ENCODE assay signal across 20 cellular contexts in the genomic region with DNA sequence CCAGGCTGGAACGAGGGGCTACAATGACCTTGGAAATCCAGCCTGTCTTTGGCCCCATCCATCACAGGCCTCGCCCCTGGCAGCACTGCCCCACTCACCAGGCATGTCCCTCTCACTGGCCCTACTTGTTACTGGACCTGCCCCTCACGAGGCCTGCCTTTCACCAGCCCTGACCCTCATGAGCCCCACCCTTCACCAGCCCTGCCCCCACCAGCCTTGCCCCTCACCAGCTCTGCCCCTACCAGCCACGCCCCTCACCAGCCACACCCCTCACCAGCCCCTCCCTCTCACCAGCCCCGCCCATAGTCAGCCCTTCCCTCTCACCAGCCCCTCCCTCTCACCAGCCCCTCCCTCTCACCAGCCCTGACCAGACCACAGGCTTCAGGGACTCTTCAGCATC. TPM values are rescaled to one million over a fixed set of nuclear protein-coding genes. Genes with fewer than 3 reads are reported as not detected.
A peak's percentile ranks its signal among the peaks of the same experiment; 100 is the strongest.
DNase-seq lines count a peak whose midpoint lies in the region; ATAC-seq, FAIRE-seq and TF ChIP-seq lines count a peak whose summit lies in the region.
"Had no signal": no experiment of that assay in that cellular context is flagged by ENCODE, and none has a peak within 500 bp of the region (broad histone marks: within the 10 kb centered on the region; RNA-seq: fewer than 3 reads in every experiment).

No MANE protein-coding gene starts in this region.

- no peaks in the 10 kb centered on the region for H3K36me3 ChIP-seq in pancreas
- H3K36me3 ChIP-seq in MM.1S (replicated peaks; ENCODE audit: insufficient read depth, low read length), result no peaks in the 10 kb centered on the region
- H3K36me3 ChIP-seq: cardiac muscle cell, right atrium auricular region had no signal

- H3K27ac ChIP-seq in A549 (no peak overlapping the region), pancreas (no peak overlapping the region), MM.1S (ENCODE audit: low read length) (no peak overlapping the region)
- H3K27ac ChIP-seq: cardiac muscle cell, right atrium auricular region had no signal

- H3K9ac ChIP-seq in MM.1S (ENCODE audit: low read length), result no peak overlapping the region

- no peak for TF ChIP-seq EP300 in A549 (IDR thresholded peaks at IDR 0.05)

- DNase-seq in A549 (ENCODE audit: low read depth in 1 of 2, low spot score in 1 of 2) (peak in 1 of 2 experiments; percentile 42), GM03348 (ENCODE audit: low spot score) (peak; percentile 2), SK-MEL-5 (ENCODE audit: low read depth, low spot score) (peak; percentile 71), iPS-NIHi11 (ENCODE audit: low spot score) (peak; percentile 81), pancreas (no peak), SW480 (ENCODE audit: low spot score) (no peak), NCI-H2171 (lab: John Stamatoyannopoulos, UW) (no peak), MM.1S (no peak)
- DNase-seq: CD8-positive, alpha-beta memory T cell; left ventricle myocardium superior; NCI-H146; occipital lobe; RPMI8226 had no signal

- H3K9me3 ChIP-seq in A549 (no peaks in the 10 kb centered on the region), pancreas (no peaks in the 10 kb centered on the region), MM.1S (replicated peaks; ENCODE audit: insufficient read depth, low read length) (no peaks in the 10 kb centered on the region)
- H3K9me3 ChIP-seq: right atrium auricular region had no signal

- no peak for TF ChIP-seq RAD21 in A549 (conservative IDR thresholded peaks at IDR 0.05 in 1 of 2, IDR thresholded peaks at IDR 0.05 in 1 of 2)

- POLR2A ChIA-PET in A549 (lab: Yijun Ruan, JAX), result no interaction called here

- no peak for TF ChIP-seq CTCF in A549 (IDR thresholded peaks at IDR 0.05)
- no peak for TF ChIP-seq CTCF in pancreas (IDR thresholded peaks at IDR 0.05)
- no peak for TF ChIP-seq CTCF in MM.1S (IDR thresholded peaks at IDR 0.05; ENCODE audit: low read length)

- H3K79me2 ChIP-seq in MM.1S (ENCODE audit: low read length), result no peaks in the 10 kb centered on the region

- no peak overlapping the region for H2AFZ ChIP-seq in MM.1S (ENCODE audit: low read length)

- no peaks in the 10 kb centered on the region for H3F3A ChIP-seq in MM.1S (ENCODE audit: insufficient read depth, low read length)

- ATAC-seq in A549, result peak; percentile 68 to 81; a peak in 4 of 6 replicates
- no peak for ATAC-seq in pancreas
- ATAC-seq: left ventricle myocardium superior had no signal

- CTCF ChIA-PET in A549 (lab: Yijun Ruan, JAX), result interaction anchor here (3.3 kb wide), 1 partner anchor 9 kb away, joined by 19 read pairs; no protein-coding TSS in a partner anchor

- 42% methylated on average over 4 of the region's 5 CpGs for WGBS in A549 (ENCODE audit: missing lambda C conversion rate)
- 79 to 80% methylated on average over 4 to 5 of the region's 5 CpGs for WGBS in pancreas, 2 donors

- in situ Hi-C loops in SK-MEL-5 (cut with HindIII; ENCODE audit: low pct_unique_long_range_greater_than_20kb, low sequenced_read_pairs), result no loop called here

- intact Hi-C loops in pancreas (cut with DNase I), result no loop called here

- no peak for TF ChIP-seq POLR2A in A549 (IDR thresholded peaks at IDR 0.05; ENCODE audit: low read length)

- H3K4me1 ChIP-seq in A549 (no peaks in the 10 kb centered on the region), pancreas (no peaks in the 10 kb centered on the region), MM.1S (ENCODE audit: low read length) (no peaks in the 10 kb centered on the region)
- H3K4me1 ChIP-seq: right atrium auricular region had no signal

- H3K27me3 ChIP-seq in pancreas, result no peaks in the 10 kb centered on the region
- peaks cover 86% of the 10 kb centered on the region for H3K27me3 ChIP-seq in MM.1S (replicated peaks; ENCODE audit: insufficient read depth, low read length)
- H3K27me3 ChIP-seq: cardiac muscle cell, right atrium auricular region had no signal

- H3K4me2 ChIP-seq in A549 (no peak overlapping the region), MM.1S (ENCODE audit: low read depth, low read length) (no peak overlapping the region)

- H4K20me1 ChIP-seq in MM.1S (ENCODE audit: insufficient read depth, low read length), result no peaks in the 10 kb centered on the region

- FAIRE-seq in A549 (lab: Jason Lieb, UNC) (no peak), pancreas (lab: Jason Lieb, UNC) (no peak)
- FAIRE-seq: HTR-8/SVneo, urothelium cell line had no signal

- H3K9me2 ChIP-seq in MM.1S (replicated peaks; ENCODE audit: insufficient read depth, low read length), result no peaks in the 10 kb centered on the region

- no peak overlapping the region for H3K4me3 ChIP-seq in A549
- no peak overlapping the region for H3K4me3 ChIP-seq in pancreas
- no peak overlapping the region for H3K4me3 ChIP-seq in MM.1S (ENCODE audit: low read length)
- H3K4me3 ChIP-seq: cardiac muscle cell, right atrium auricular region had no signal

TF ChIP-seq in A549, 52 proteins besides CTCF, POLR2A, EP300 and RAD21:
- TF ChIP-seq TP53 (CRISPR knock-in tag; IDR thresholded peaks at IDR 0.05) (no peak), NR3C1 (IDR thresholded peaks at IDR 0.05) (no peak), JUN (IDR thresholded peaks at IDR 0.05) (no peak), CEBPB (IDR thresholded peaks at IDR 0.05) (no peak), NFE2L2 (conservative IDR thresholded peaks at IDR 0.05; ENCODE audit: low read length) (no peak), HDAC2 (IDR thresholded peaks at IDR 0.05) (no peak), MAZ (IDR thresholded peaks at IDR 0.05; ENCODE audit: borderline replicate concordance, low read depth, low read length) (no peak), FOSL2 (IDR thresholded peaks at IDR 0.05) (no peak), FOSL2 (CRISPR knock-in tag; IDR thresholded peaks at IDR 0.05) (no peak)
- TF ChIP-seq, protein P1, sequence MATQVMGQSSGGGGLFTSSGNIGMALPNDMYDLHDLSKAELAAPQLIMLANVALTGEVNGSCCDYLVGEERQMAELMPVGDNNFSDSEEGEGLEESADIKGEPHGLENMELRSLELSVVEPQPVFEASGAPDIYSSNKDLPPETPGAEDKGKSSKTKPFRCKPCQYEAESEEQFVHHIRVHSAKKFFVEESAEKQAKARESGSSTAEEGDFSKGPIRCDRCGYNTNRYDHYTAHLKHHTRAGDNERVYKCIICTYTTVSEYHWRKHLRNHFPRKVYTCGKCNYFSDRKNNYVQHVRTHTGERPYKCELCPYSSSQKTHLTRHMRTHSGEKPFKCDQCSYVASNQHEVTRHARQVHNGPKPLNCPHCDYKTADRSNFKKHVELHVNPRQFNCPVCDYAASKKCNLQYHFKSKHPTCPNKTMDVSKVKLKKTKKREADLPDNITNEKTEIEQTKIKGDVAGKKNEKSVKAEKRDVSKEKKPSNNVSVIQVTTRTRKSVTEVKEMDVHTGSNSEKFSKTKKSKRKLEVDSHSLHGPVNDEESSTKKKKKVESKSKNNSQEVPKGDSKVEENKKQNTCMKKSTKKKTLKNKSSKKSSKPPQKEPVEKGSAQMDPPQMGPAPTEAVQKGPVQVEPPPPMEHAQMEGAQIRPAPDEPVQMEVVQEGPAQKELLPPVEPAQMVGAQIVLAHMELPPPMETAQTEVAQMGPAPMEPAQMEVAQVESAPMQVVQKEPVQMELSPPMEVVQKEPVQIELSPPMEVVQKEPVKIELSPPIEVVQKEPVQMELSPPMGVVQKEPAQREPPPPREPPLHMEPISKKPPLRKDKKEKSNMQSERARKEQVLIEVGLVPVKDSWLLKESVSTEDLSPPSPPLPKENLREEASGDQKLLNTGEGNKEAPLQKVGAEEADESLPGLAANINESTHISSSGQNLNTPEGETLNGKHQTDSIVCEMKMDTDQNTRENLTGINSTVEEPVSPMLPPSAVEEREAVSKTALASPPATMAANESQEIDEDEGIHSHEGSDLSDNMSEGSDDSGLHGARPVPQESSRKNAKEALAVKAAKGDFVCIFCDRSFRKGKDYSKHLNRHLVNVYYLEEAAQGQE (IDR thresholded peaks at IDR 0.05), result no peak

RNA-seq across cellular contexts. Expression of a gene that starts 57.8 kb away (rescaled TPM):
- 1.3 and 1.4 TPM in 2 replicates for polyA plus RNA-seq in A549 (2011; rRNA removed)
- 2.8 and 4.3 TPM in 2 replicates for polyA plus RNA-seq in A549 (2012; cell fraction: cytosol; rRNA removed)
- polyA plus RNA-seq in A549 (2012; cell fraction: nucleus; rRNA removed), result 5.4 and 8.6 TPM in 2 replicates
- polyA plus RNA-seq in A549 (2017; fragmentation: RNase III; extraction: RNeasy Plus Mini Kit Qiagen cat#74134 plus additional on column Dnase treatment), result 0.46 to 0.52 TPM (median 0.47 TPM) in 3 replicates
- 0.62 and 0.68 TPM in 2 replicates for polyA minus RNA-seq in A549 (2011; rRNA and poly(A)+ RNA removed)
- 0.18 and 0.85 TPM in 2 replicates for total RNA-seq in SK-MEL-5 (2014; rRNA removed; shearing (Covaris generic))
- 0.56 and 0.70 TPM in 2 replicates for polyA plus RNA-seq in SK-MEL-5 (2015; cell fraction: cytosol; rRNA removed)
- 0.90 and 5.9 TPM in 2 replicates for polyA plus RNA-seq in SK-MEL-5 (2015; cell fraction: nucleus; rRNA removed)
- 1 to 10 TPM in 2 of 6 donors, under 1 TPM in 4; 0.37 to 1.2 (median 0.64) TPM for total RNA-seq in pancreas
- polyA plus RNA-seq in pancreas, result 1 to 10 TPM in 1 of 2 donors, under 1 TPM in 1; 0.87 to 3.5 TPM
- total RNA-seq: CD8-positive, alpha-beta memory T cell; dermis microvascular lymphatic vessel endothelial cell; left ventricle myocardium superior; right atrium auricular region; T-helper 1 cell treated with Interleukin-12 subunit alpha and Interleukin-12 subunit beta and Interleukin-4 antibody, amounts not matched to agents 30 ng/mL and 1 ng/mL, for 36 hours had no signal
- polyA plus RNA-seq: CD8-positive, alpha-beta memory T cell; esophagus had no signal

Comparison
In these comparisons a context has a peak if more than half of its experiments do, and no peak if none do; other contexts are left out.
1. ATAC-seq: peak in A549 (2 of 2); none in pancreas (0 of 4).
2. DNase-seq: peak in GM03348 (single experiment), SK-MEL-5 (single experiment) and iPS-NIHi11 (single experiment); none in pancreas (0 of 6), SW480 (single experiment), NCI-H2171 (single experiment) and MM.1S (single experiment).